ENCODE assay signal across 7 cellular contexts in the genomic region with DNA sequence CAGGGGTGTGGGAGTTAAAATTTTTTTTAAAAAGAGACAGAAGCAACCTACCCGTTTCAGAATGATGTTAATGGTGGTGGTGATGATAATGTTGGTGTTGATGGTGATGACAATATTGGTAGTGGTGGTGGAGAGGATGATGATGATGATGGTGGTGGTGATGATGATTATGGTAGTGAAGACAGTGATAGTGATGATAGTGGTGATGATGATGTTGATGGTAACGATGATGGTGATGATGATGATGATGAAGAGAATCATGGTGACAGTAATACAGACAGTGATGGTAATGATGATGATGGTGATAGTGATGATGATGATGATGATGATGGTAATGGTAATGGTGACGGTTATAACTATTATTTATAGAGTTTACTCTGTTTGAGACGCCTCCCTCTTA.
"Had no signal": no experiment of that assay in that cellular context is flagged by ENCODE, and none has a peak within 500 bp of the region (broad histone marks: within the 10 kb centered on the region; RNA-seq: fewer than 3 reads in every experiment).

No MANE protein-coding gene starts in this region.

- H3K9me3 Mint-ChIP-seq: GM23338 had no signal

- H3K9me3 ChIP-seq: HAP-1 had no signal

- H3K4me2 ChIP-seq: GM23338 had no signal

- FAIRE-seq: K562 had no signal

- DNase-seq: H7, IMR-90, KG1 had no signal

- H2AFZ ChIP-seq: GM23338 had no signal

- ATAC-seq: GM23338, HCT116, K562 had no signal

- H3K4me3 ChIP-seq: GM23338, HAP-1, K562 had no signal

- H3K36me3 ChIP-seq: HAP-1 had no signal

- H3K4me3 Mint-ChIP-seq: GM23338 had no signal

- H3K4me1 ChIP-seq: HAP-1 had no signal

- H3K27ac Mint-ChIP-seq: GM23338 had no signal
